ENCODE assay signal across 8 cellular contexts in the genomic region with DNA sequence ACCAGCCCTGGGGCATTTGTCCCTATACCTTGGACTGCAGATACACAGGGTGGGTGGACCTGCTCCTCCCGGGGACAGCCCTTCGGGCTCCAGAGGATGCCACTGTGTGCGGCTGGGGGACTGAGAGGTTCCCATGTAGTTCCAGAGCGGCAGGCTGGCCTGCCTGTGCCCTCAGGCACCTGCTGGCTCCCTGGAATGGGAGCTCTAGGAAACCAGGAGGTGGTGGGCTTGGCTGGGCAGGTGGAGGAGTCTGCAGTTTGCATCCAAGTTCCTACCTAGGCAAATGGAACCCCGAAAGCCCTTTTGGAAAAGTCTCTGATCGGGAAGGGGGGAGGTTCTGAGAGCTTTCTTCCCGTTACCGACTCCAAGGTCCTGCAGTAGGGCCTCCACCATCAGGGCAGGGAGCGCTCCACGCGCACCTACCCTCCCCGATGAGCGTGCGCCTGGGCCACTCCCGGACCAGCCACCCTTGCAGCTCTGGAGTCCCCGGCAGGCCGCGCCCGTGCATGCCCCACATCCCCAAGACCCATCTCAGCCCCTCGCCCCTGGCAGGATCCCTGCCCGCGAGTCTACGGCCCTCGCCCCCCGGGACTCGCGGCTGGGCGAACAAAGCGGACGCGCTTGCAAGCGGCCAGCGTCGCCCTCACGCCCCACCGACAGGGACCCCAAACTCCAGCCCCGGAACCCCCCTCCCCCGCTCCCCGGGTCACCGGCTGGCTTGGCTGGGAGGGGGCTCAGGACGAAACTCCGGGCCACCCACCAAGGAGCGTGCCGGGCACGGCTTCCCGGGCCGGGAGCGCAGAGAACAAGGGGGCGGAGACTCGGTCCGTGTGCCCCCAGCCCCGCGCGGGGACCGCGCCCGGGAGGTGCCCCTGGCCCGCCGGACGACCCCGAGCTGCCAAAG.
DNase-seq lines count a peak whose midpoint lies in the region.

No MANE protein-coding gene starts in this region.

- no peak overlapping the region for H3K27ac ChIP-seq in muscle layer of colon (ENCODE audit: low read depth, low read length)

- H3K4me3 ChIP-seq in muscle layer of colon (ENCODE audit: low read depth in 1 of 2, low read length in 2 of 2), result peak overlapping the region; percentile 34 to 45

- H3K36me3 ChIP-seq in muscle layer of colon (ENCODE audit: insufficient read depth, low read length), result no peaks in the 10 kb centered on the region

- peak; percentile 66 for DNase-seq in D341Med (ENCODE audit: low spot score)
- DNase-seq in NCI-H526 (lab: John Stamatoyannopoulos, UW), result peak; percentile 27 to 65
- DNase-seq in ecto neural progenitor cell (ENCODE audit: low spot score), result peak; percentile 71
- DNase-seq in NCI-H1048 (lab: John Stamatoyannopoulos, UW), result no peak
- DNase-seq in NCI-H1436 (lab: John Stamatoyannopoulos, UW), result no peak
- no peak for DNase-seq in central memory CD4-positive, alpha-beta T cell
- DNase-seq in NCI-H128 (lab: John Stamatoyannopoulos, UW; ENCODE audit: unreplicated experiment), result no peak

- peaks cover 20% of the 10 kb centered on the region for H3K4me1 ChIP-seq in muscle layer of colon (ENCODE audit: insufficient read depth, low read length)

- H3K9ac ChIP-seq in muscle layer of colon (ENCODE audit: low read length), result no peak overlapping the region

- H3K27me3 ChIP-seq in muscle layer of colon (ENCODE audit: control insufficient read depth in 1 of 2, insufficient read depth in 2 of 2, low read length in 2 of 2), result no peaks in the 10 kb centered on the region

- H3K9me3 ChIP-seq in muscle layer of colon (ENCODE audit: low read length), result no peaks in the 10 kb centered on the region

Comparison
In these comparisons a context has a peak if more than half of its experiments do, and no peak if none do; other contexts are left out.
1. DNase-seq: peak in D341Med (single experiment), NCI-H526 (2 of 2) and ecto neural progenitor cell (single experiment); none in NCI-H1048 (single experiment), NCI-H1436 (single experiment), central memory CD4-positive, alpha-beta T cell (single experiment) and NCI-H128 (single experiment).